ENCODE assay signal across 1 cellular context in genomic region chr5:146516151-146516475, GRCh38.
TF ChIP-seq lines count a peak whose summit lies in the region.

GPR151 (minus strand) TSS chr5:146516190; CDS start chr5:146516113, 77 bp downstream.

TF ChIP-seq in HCT116, 20 proteins besides CTCF, POLR2A, EP300 and RAD21 (continued from another document):
- TF ChIP-seq, protein P1, sequence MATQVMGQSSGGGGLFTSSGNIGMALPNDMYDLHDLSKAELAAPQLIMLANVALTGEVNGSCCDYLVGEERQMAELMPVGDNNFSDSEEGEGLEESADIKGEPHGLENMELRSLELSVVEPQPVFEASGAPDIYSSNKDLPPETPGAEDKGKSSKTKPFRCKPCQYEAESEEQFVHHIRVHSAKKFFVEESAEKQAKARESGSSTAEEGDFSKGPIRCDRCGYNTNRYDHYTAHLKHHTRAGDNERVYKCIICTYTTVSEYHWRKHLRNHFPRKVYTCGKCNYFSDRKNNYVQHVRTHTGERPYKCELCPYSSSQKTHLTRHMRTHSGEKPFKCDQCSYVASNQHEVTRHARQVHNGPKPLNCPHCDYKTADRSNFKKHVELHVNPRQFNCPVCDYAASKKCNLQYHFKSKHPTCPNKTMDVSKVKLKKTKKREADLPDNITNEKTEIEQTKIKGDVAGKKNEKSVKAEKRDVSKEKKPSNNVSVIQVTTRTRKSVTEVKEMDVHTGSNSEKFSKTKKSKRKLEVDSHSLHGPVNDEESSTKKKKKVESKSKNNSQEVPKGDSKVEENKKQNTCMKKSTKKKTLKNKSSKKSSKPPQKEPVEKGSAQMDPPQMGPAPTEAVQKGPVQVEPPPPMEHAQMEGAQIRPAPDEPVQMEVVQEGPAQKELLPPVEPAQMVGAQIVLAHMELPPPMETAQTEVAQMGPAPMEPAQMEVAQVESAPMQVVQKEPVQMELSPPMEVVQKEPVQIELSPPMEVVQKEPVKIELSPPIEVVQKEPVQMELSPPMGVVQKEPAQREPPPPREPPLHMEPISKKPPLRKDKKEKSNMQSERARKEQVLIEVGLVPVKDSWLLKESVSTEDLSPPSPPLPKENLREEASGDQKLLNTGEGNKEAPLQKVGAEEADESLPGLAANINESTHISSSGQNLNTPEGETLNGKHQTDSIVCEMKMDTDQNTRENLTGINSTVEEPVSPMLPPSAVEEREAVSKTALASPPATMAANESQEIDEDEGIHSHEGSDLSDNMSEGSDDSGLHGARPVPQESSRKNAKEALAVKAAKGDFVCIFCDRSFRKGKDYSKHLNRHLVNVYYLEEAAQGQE (IDR thresholded peaks at IDR 0.05; ENCODE audit: low read depth), result no peak
- TF ChIP-seq SP1 (IDR thresholded peaks at IDR 0.05; ENCODE audit: low read depth) (no peak), CBX3 (IDR thresholded peaks at IDR 0.05; ENCODE audit: low read depth) (no peak)
